9 cellular contexts compared by ENCODE assay signal in the genomic region with DNA sequence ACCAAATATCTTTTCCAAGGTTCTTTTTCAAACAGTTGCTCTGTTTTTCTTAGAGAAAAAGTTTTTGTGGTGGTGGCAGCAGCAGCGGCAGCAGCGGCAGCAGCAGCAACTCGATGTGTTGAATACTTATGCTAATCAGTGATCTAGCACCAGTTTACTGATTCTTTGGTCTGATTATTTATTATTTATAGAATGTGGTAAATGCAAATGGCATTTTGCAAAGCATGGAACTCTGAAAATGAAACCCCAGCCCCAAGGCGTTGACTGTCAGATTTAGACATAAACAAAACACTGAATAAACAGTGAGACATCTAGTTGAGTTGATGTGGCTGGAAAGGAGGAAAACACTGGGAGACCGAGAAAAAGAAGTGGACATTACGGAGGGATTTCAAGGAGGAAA.
DNase-seq lines count a peak whose midpoint lies in the region; ATAC-seq and TF ChIP-seq lines count a peak whose summit lies in the region.
"Had no signal": no experiment of that assay in that cellular context is flagged by ENCODE, and none has a peak within 500 bp of the region (broad histone marks: within the 10 kb centered on the region; RNA-seq: fewer than 3 reads in every experiment).

No MANE protein-coding gene starts in this region.

- peak overlapping the region; percentile 51 for H3K4me3 ChIP-seq in osteoblast (ENCODE audit: insufficient read depth, low read length)
- peak overlapping the region in 4 of 12 donors; percentile 16 to 29 (median 20) for H3K4me3 ChIP-seq in heart left ventricle

- H2AFZ ChIP-seq in osteoblast (ENCODE audit: low read length): peak overlapping the region; percentile 56

- H3K79me2 ChIP-seq in osteoblast (ENCODE audit: insufficient read depth, low read length): no peaks in the 10 kb centered on the region

- TF ChIP-seq POLR2A in heart left ventricle (IDR thresholded peaks at IDR 0.05): no peak

- H4K20me1 ChIP-seq in osteoblast (ENCODE audit: insufficient read depth, low read length): no peaks in the 10 kb centered on the region

- H3K9me3 ChIP-seq in osteoblast (ENCODE audit: low read depth, low read length) (no peaks in the 10 kb centered on the region), heart left ventricle (no peaks in the 10 kb centered on the region)

- H3K27ac ChIP-seq in osteoblast (ENCODE audit: low read depth, low read length) (no peak overlapping the region), heart left ventricle (peak overlapping the region in 4 of 12 donors; percentile 12 to 37 (median 22))

- peak; percentile 90 for ATAC-seq in GM18909 (IDR thresholded peaks at IDR 0.05; ENCODE audit: poor library complexity, unreplicated experiment)
- ATAC-seq in HG02642 (IDR thresholded peaks at IDR 0.05; ENCODE audit: poor library complexity, unreplicated experiment): peak; percentile 92
- no peak for ATAC-seq in heart left ventricle

- peak; percentile 45 to 58 for DNase-seq in NCI-H526 (lab: John Stamatoyannopoulos, UW)
- DNase-seq in osteoblast (ENCODE audit: insufficient read length, low spot score, missing footprints): no peak
- DNase-seq in NCI-H128 (lab: John Stamatoyannopoulos, UW; ENCODE audit: unreplicated experiment): no peak
- DNase-seq in heart left ventricle: no peak
- no peak for DNase-seq in DMS114 treated with DMSO at 0.1 percent for 48 hours (lab: John Stamatoyannopoulos, UW; ENCODE audit: unreplicated experiment)
- DNase-seq in G401 (ENCODE audit: low spot score): no peak
- DNase-seq: DND-41 had no signal

- TF ChIP-seq CTCF in osteoblast (IDR thresholded peaks at IDR 0.05; ENCODE audit: extremely low read depth, low read depth, low read length) (no peak), heart left ventricle (IDR thresholded peaks at IDR 0.05) (no peak)

- H3K4me2 ChIP-seq in osteoblast (ENCODE audit: insufficient read depth, low read length): peak overlapping the region; percentile 68

- H3K36me3 ChIP-seq in osteoblast (ENCODE audit: insufficient read depth, low read length): no peaks in the 10 kb centered on the region
- H3K36me3 ChIP-seq in heart left ventricle: no peaks in the 10 kb centered on the region

- WGBS in heart left ventricle, 4 donors: 46 to 52% (median 49%) methylated on average over 6 of the region's 6 CpGs

- H3K4me1 ChIP-seq in osteoblast (ENCODE audit: insufficient read depth, low read length) (peaks cover 7% of the 10 kb centered on the region), heart left ventricle (peaks cover 0 to 4% (median 0%) of the 10 kb centered on the region in 12 donors)

- in situ Hi-C loops in G401 (cut with HindIII; ENCODE audit: low sequenced_read_pairs): no loop called here

- H3K27me3 ChIP-seq in osteoblast (ENCODE audit: insufficient read depth, low read length) (no peaks in the 10 kb centered on the region), heart left ventricle (no peaks in the 10 kb centered on the region)

- intact Hi-C loops in heart left ventricle (cut with DNase I): no loop called here

Comparison
In these comparisons a context has a peak if more than half of its experiments do, and no peak if none do; other contexts are left out.
1. ATAC-seq: peak in GM18909 (single experiment) and HG02642 (single experiment); none in heart left ventricle (0 of 4).
2. DNase-seq: peak in NCI-H526 (2 of 2); none in osteoblast (single experiment), NCI-H128 (single experiment), heart left ventricle (0 of 5), DMS114 treated with DMSO at 0.1 percent for 48 hours (single experiment) and G401 (single experiment).